Comparison of ENCODE assay signal across 23 cellular contexts in genomic region chr13:105097501-105097900, GRCh38.
"Had no signal": no experiment of that assay in that cellular context is flagged by ENCODE, and none has a peak within 500 bp of the region (broad histone marks: within the 10 kb centered on the region; RNA-seq: fewer than 3 reads in every experiment).

No MANE protein-coding gene starts in this region.

- H3K9me3 ChIP-seq: esophagus squamous epithelium, heart right ventricle, left lung, mucosa of descending colon, right lobe of liver, stomach, thyroid gland, vagina had no signal

- DNase-seq: effector memory CD4-positive, alpha-beta T cell; erythroblast; esophagus squamous epithelium; foreskin melanocyte; glutamatergic neuron; heart right ventricle; hippocampal formation; left cardiac atrium; left lung; mesenchymal stem cell; mucosa of descending colon; naive B cell; right lobe of liver; small intestine; stimulated activated CD4-positive, alpha-beta T cell treated with anti-CD3 and anti-CD28 coated beads, Interleukin-15, amount 100 ng/mL, for 24 hours; stimulated activated CD4-positive, alpha-beta T cell treated with anti-CD3 and anti-CD28 coated beads, Interleukin-2, amount 100 ng/mL, for 48 hours; stimulated activated naive B cell treated with anti-CD40 and anti-IgM and Interleukin-4, amounts not matched to agents 10 μg/mL and 1 μg/mL and 100 μg/mL, for 72 hours; stomach; thyroid gland; trophoblast cell had no signal

- H3K27ac ChIP-seq: esophagus squamous epithelium, heart right ventricle, left lung, parathyroid adenoma, right lobe of liver, stomach, thyroid gland, vagina had no signal

- H3K36me3 ChIP-seq: esophagus squamous epithelium, heart right ventricle, left lung, right lobe of liver, stomach, thyroid gland, vagina had no signal

- H3K9ac ChIP-seq: parathyroid adenoma had no signal

- H3K27me3 ChIP-seq: esophagus squamous epithelium, heart right ventricle, left lung, stomach, thyroid gland, vagina had no signal

- H3K4me3 ChIP-seq: esophagus squamous epithelium, heart right ventricle, left lung, mucosa of descending colon, right lobe of liver, stomach, thyroid gland, vagina had no signal

- H3K4me1 ChIP-seq: esophagus squamous epithelium, heart right ventricle, left lung, parathyroid adenoma, right lobe of liver, stomach, thyroid gland, vagina had no signal

- H2AFZ ChIP-seq: parathyroid adenoma had no signal

- ATAC-seq: heart right ventricle; left cardiac atrium; left lung; mucosa of descending colon; natural killer cell treated with Interleukin-12 subunit alpha and Interleukin-12 subunit beta and Interleukin-15 and Interleukin-18, amount 100 ng/mL, for 72 hours; right lobe of liver; stimulated activated naive B cell treated with anti-CD40 and anti-IgM and Interleukin-4, amounts not matched to agents 10 μg/mL and 1 μg/mL and 100 μg/mL, for 72 hours had no signal
